In genomic region chr15:92807971-92808571, GRCh38 we compare ENCODE assay signal across 8 cellular contexts.
DNase-seq lines count a peak whose midpoint lies in the region; ATAC-seq and TF ChIP-seq lines count a peak whose summit lies in the region.

No MANE protein-coding gene starts in this region.

- H3K36me3 ChIP-seq in adrenal gland (replicated peaks in 1 of 2) (no peaks in the 10 kb centered on the region), liver (ENCODE audit: control insufficient read depth in 4 of 4, insufficient read depth in 3 of 4, low read depth in 1 of 4, low read length in 3 of 4) (no peaks in the 10 kb centered on the region), thymus (ENCODE audit: control insufficient read depth, insufficient read depth) (no peaks in the 10 kb centered on the region)

- H3K4me1 ChIP-seq in adrenal gland (replicated peaks in 1 of 2) (peaks cover 25 to 47% of the 10 kb centered on the region in 2 donors), liver (ENCODE audit: control insufficient read depth in 4 of 4, insufficient read depth in 4 of 4, low read length in 3 of 4) (peaks cover 2 to 26% (median 13%) of the 10 kb centered on the region in 4 donors), thymus (ENCODE audit: control insufficient read depth, insufficient read depth, low read length) (peaks cover 16% of the 10 kb centered on the region)

- peak; percentile 48 for DNase-seq in GM12865 (ENCODE audit: low read depth)
- peak; percentile 58 for DNase-seq in NCI-H69 (lab: John Stamatoyannopoulos, UW)
- peak in 4 of 7 donors; percentile 31 to 65 (median 46) for DNase-seq in adrenal gland
- DNase-seq in cerebellum (ENCODE audit: low spot score), result no peak

- H3K9me3 ChIP-seq in adrenal gland (replicated peaks in 1 of 3) (no peaks in the 10 kb centered on the region), liver (ENCODE audit: control insufficient read depth in 4 of 4, low read length in 3 of 4) (no peaks in the 10 kb centered on the region), thymus (ENCODE audit: control insufficient read depth) (no peaks in the 10 kb centered on the region)

- TF ChIP-seq CTCF in GM12865 (IDR thresholded peaks at IDR 0.05; ENCODE audit: insufficient read depth, low read depth, low read length, missing control alignments) (no peak), adrenal gland (IDR thresholded peaks at IDR 0.05) (no peak), liver (IDR thresholded peaks at IDR 0.05; ENCODE audit: low read depth, low read length, missing input control) (no peak)

- ATAC-seq in HG03520 (IDR thresholded peaks at IDR 0.05; ENCODE audit: unreplicated experiment), result no peak
- ATAC-seq in GM19351 (IDR thresholded peaks at IDR 0.05; ENCODE audit: unreplicated experiment), result no peak

- intact Hi-C loops in adrenal gland (cut with DNase I), result loop anchor here in 1 of 2 donors (10.0 kb wide), 2 partner anchors 107 to 217 kb away; no protein-coding TSS in a partner anchor

- H3K27me3 ChIP-seq in adrenal gland (no peaks in the 10 kb centered on the region), liver (ENCODE audit: control insufficient read depth in 4 of 4, insufficient read depth in 4 of 4, low read length in 3 of 4) (no peaks in the 10 kb centered on the region), thymus (ENCODE audit: control insufficient read depth, insufficient read depth) (no peaks in the 10 kb centered on the region)

- H3K4me3 ChIP-seq in GM12865 (ENCODE audit: low read depth, low read length), result peak overlapping the region; percentile 92
- peak overlapping the region in 2 of 4 donors; percentile 16 to 66 for H3K4me3 ChIP-seq in adrenal gland
- H3K4me3 ChIP-seq in liver (ENCODE audit: low read depth in 1 of 3, low read length in 3 of 3), result peak overlapping the region; percentile 29 to 65 (median 63)
- peak overlapping the region; percentile 66 for H3K4me3 ChIP-seq in thymus (ENCODE audit: low read length)

- WGBS in adrenal gland, 4 donors, result 57 to 59% (median 58%) methylated on average over 10 to 14 of the region's 14 CpGs
- 40% methylated on average over 14 of the region's 14 CpGs for WGBS in liver
- WGBS in thymus, result 61% methylated on average over 14 of the region's 14 CpGs

- TF ChIP-seq POLR2A in adrenal gland (IDR thresholded peaks at IDR 0.05), result no peak

- peak overlapping the region; percentile 30 to 99 for H3K9ac ChIP-seq in liver (ENCODE audit: low read depth in 1 of 2, low read length in 2 of 2)

- H3K27ac ChIP-seq in adrenal gland (peak overlapping the region; percentile 86 to 99 (median 93)), liver (ENCODE audit: low read depth in 1 of 2, low read length in 2 of 2) (peak overlapping the region; percentile 88 to 100), thymus (ENCODE audit: low read depth) (peak overlapping the region; percentile 97)

- no peak for TF ChIP-seq RAD21 in liver (IDR thresholded peaks at IDR 0.05)

TF ChIP-seq in liver, 16 proteins besides CTCF, POLR2A, EP300 and RAD21:
- TF ChIP-seq ATF3 (IDR thresholded peaks at IDR 0.05) (no peak), TAF1 (conservative IDR thresholded peaks at IDR 0.05) (no peak), REST (IDR thresholded peaks at IDR 0.05) (no peak), YY1 (IDR thresholded peaks at IDR 0.05) (no peak), HNF4G (IDR thresholded peaks at IDR 0.05) (no peak), MAX (IDR thresholded peaks at IDR 0.05) (no peak), HNF4A (conservative IDR thresholded peaks at IDR 0.05) (no peak), SP1 (IDR thresholded peaks at IDR 0.05) (no peak), NR2F2 (IDR thresholded peaks at IDR 0.05) (no peak), ZBTB33 (IDR thresholded peaks at IDR 0.05) (no peak), FOXA1 (IDR thresholded peaks at IDR 0.05) (no peak), JUND (IDR thresholded peaks at IDR 0.05) (no peak), GABPA (IDR thresholded peaks at IDR 0.05 in 1 of 2, conservative IDR thresholded peaks at IDR 0.05 in 1 of 2) (no peak), EGR1 (IDR thresholded peaks at IDR 0.05; ENCODE audit: low read depth in 2 of 2) (no peak), FOXA2 (IDR thresholded peaks at IDR 0.05) (no peak), RXRA (IDR thresholded peaks at IDR 0.05) (no peak)
